15 cellular contexts compared by ENCODE assay signal in genomic region chr1:145953861-145954260, GRCh38.
"Had no signal": no experiment of that assay in that cellular context is flagged by ENCODE, and none has a peak within 500 bp of the region (broad histone marks: within the 10 kb centered on the region; RNA-seq: fewer than 3 reads in every experiment).

No MANE protein-coding gene starts in this region.

- H3K27me3 ChIP-seq: upper lobe of right lung had no signal

- H3K4me3 ChIP-seq: upper lobe of right lung had no signal

- DNase-seq: activated CD4-positive, alpha-beta T cell treated with anti-CD3 and anti-CD28 coated beads for 1 hour; activated CD4-positive, alpha-beta T cell treated with anti-CD3 and anti-CD28 coated beads, Interleukin-2, amount 50 U/mL, for 4 hours; activated effector memory CD4-positive, alpha-beta T cell treated with Interleukin-2 at 50 U/mL for 16 hours; activated T-cell treated with anti-CD3 and anti-CD28 coated beads, Interleukin-2, amount 50 U/mL, for 1 hour; amygdala; dermis blood vessel endothelial cell; glutamatergic neuron; left ventricle myocardium superior; nephron progenitor cell; T-helper 1 cell; upper lobe of right lung had no signal

- H3K27ac ChIP-seq: upper lobe of right lung had no signal

- H3K4me3 Mint-ChIP-seq: memory B cell, nephron progenitor cell had no signal

- H3K36me3 ChIP-seq: thoracic aorta had no signal

- H3K27ac Mint-ChIP-seq: activated naive CD4-positive, alpha-beta T cell treated with anti-CD3 and anti-CD28 coated beads, Interleukin-2, amount 50 U/mL, for 24 hours; memory B cell; nephron progenitor cell had no signal

- ATAC-seq: left ventricle myocardium superior, sciatic nerve, upper lobe of right lung had no signal

- H3K9me3 Mint-ChIP-seq: activated naive CD4-positive, alpha-beta T cell treated with anti-CD3 and anti-CD28 coated beads, Interleukin-2, amount 50 U/mL, for 24 hours; memory B cell; nephron progenitor cell had no signal

- H3K27me3 Mint-ChIP-seq: activated naive CD4-positive, alpha-beta T cell treated with anti-CD3 and anti-CD28 coated beads, Interleukin-2, amount 50 U/mL, for 24 hours; memory B cell had no signal

- H3K9me3 ChIP-seq: thoracic aorta, upper lobe of right lung had no signal
